6 cellular contexts compared by ENCODE assay signal in genomic region chr1:45071567-45071966, GRCh38.
"Had no signal": no experiment of that assay in that cellular context is flagged by ENCODE, and none has a peak within 500 bp of the region (broad histone marks: within the 10 kb centered on the region; RNA-seq: fewer than 3 reads in every experiment).

No MANE protein-coding gene starts in this region.

- DNase-seq: IMR-90, KBM-7, KG1 had no signal

- FAIRE-seq: HepG2, HTR-8/SVneo had no signal

- H3K27ac ChIP-seq: HL-60 had no signal

- ATAC-seq: HepG2 had no signal
